ENCODE assay signal across 12 cellular contexts in the genomic region with DNA sequence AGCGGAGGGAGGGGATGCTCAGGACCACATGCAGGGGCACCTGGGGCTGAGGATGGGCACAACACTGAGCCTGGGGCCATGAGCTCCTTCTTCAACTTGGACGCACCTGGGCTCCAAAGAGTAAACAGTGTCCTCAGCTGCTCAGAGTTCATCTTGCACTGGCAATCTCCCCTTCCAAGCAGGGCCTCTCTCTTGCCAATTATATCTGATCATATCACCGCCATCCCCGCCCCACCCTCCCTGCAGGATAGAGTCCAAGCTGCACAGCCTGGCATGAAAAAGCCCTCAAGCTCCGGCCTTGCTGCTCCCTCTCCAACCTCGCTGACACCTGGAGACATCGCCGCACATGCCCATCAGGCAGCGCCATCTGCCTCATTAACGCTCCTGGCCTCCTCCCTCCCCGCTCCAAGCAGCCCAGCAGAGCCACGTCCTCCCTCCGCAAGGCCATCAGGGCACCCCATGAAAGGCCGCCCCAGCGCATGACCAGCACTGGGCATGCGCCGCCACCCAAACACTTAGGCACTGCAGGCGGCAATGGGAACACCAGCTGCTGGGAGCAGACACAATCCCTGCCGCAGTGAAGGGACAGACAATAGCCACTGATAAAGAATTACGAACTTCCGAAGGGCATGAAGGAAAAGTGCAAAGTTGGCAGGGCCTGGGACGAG.
DNase-seq lines count a peak whose midpoint lies in the region; ATAC-seq, FAIRE-seq and TF ChIP-seq lines count a peak whose summit lies in the region.
"Had no signal": no experiment of that assay in that cellular context is flagged by ENCODE, and none has a peak within 500 bp of the region (broad histone marks: within the 10 kb centered on the region; RNA-seq: fewer than 3 reads in every experiment).

No MANE protein-coding gene starts in this region.

- no peaks in the 10 kb centered on the region for H3K27me3 ChIP-seq in Peyer's patch
- no peaks in the 10 kb centered on the region for H3K27me3 ChIP-seq in keratinocyte (ENCODE audit: control insufficient read depth, extremely low read depth, insufficient read depth, low read length)
- H3K27me3 ChIP-seq in ovary = no peaks in the 10 kb centered on the region
- H3K27me3 ChIP-seq: right atrium auricular region had no signal

- H3K9me3 ChIP-seq in Peyer's patch (no peaks in the 10 kb centered on the region), keratinocyte (ENCODE audit: control insufficient read depth, low read depth, low read length) (no peaks in the 10 kb centered on the region), ovary (no peaks in the 10 kb centered on the region)
- H3K9me3 ChIP-seq: right atrium auricular region had no signal

- FAIRE-seq in keratinocyte (lab: Jason Lieb, UNC) = no peak
- FAIRE-seq: astrocyte had no signal

- H3K4me3 ChIP-seq in Peyer's patch (no peak overlapping the region), keratinocyte (ENCODE audit: control insufficient read depth in 2 of 3, extremely low read depth in 1 of 3, insufficient read depth in 2 of 3, low read depth in 1 of 3, low read length in 3 of 3) (no peak overlapping the region), ovary (no peak overlapping the region)
- H3K4me3 ChIP-seq: right atrium auricular region had no signal

- dilution Hi-C loops in keratinocyte (cut with MboI; ENCODE audit: extremely low pct_ligation_motif_present, low sequenced_read_pairs) = no loop called here

- peak overlapping the region; percentile 11 for H3K4me2 ChIP-seq in keratinocyte (ENCODE audit: control insufficient read depth, extremely low read depth, insufficient read depth, low read depth, low read length)

- no peak overlapping the region for H2AFZ ChIP-seq in keratinocyte (ENCODE audit: control insufficient read depth, low read length)

- no peak overlapping the region for H3K9ac ChIP-seq in keratinocyte (ENCODE audit: control insufficient read depth, extremely low read depth, insufficient read depth, low read length)

- ATAC-seq in GM18505 (IDR thresholded peaks at IDR 0.05; ENCODE audit: unreplicated experiment) = no peak

- WGBS in ovary, 3 donors = 95 to 97% (median 95%) methylated on average over 22 of the region's 22 CpGs

- peaks cover 10 to 72% (median 31%) of the 10 kb centered on the region in 4 donors for H3K4me1 ChIP-seq in Peyer's patch
- peaks cover 18% of the 10 kb centered on the region for H3K4me1 ChIP-seq in keratinocyte (ENCODE audit: control insufficient read depth, extremely low read depth, insufficient read depth, low read length)
- peaks cover 29% of the 10 kb centered on the region for H3K4me1 ChIP-seq in ovary (ENCODE audit: insufficient read depth)

- H3K27ac ChIP-seq in Peyer's patch = peak overlapping the region in 3 of 4 donors; percentile 73 to 93 (median 84)
- no peak overlapping the region for H3K27ac ChIP-seq in keratinocyte (ENCODE audit: control insufficient read depth, insufficient read depth, low read length)
- H3K27ac ChIP-seq in ovary = no peak overlapping the region

- H3K36me3 ChIP-seq in Peyer's patch (peaks cover 0 to 18% (median 0%) of the 10 kb centered on the region in 3 donors), keratinocyte (ENCODE audit: control insufficient read depth in 2 of 2, extremely low read depth in 1 of 2, insufficient read depth in 2 of 2, low read length in 2 of 2) (peaks cover 14 to 18% of the 10 kb centered on the region in 2 experiments), ovary (no peaks in the 10 kb centered on the region)

- peaks cover 11% of the 10 kb centered on the region for H3K79me2 ChIP-seq in keratinocyte (ENCODE audit: control insufficient read depth, insufficient read depth, low read length)

- intact Hi-C loops in ovary (cut with DNase I) (no loop called here), posterior vena cava (cut with DNase I) (loop anchor here in 1 of 2 donors (5.0 kb wide), 1 partner anchor 731 kb away; no protein-coding TSS in a partner anchor)

- no peak for TF ChIP-seq EP300 in ovary (IDR thresholded peaks at IDR 0.05)

- H3K9me1 ChIP-seq in keratinocyte (ENCODE audit: control insufficient read depth, extremely low read depth, insufficient read depth, low read length) = peaks cover 4% of the 10 kb centered on the region

- TF ChIP-seq POLR2A in Peyer's patch (IDR thresholded peaks at IDR 0.05) (no peak), ovary (IDR thresholded peaks at IDR 0.05) (no peak), GM18505 (IDR thresholded peaks at IDR 0.05; ENCODE audit: borderline replicate concordance, extremely low read depth, insufficient read depth, insufficient read length) (no peak)

- DNase-seq in NCI-H748 (lab: John Stamatoyannopoulos, UW; ENCODE audit: unreplicated experiment) (peak; percentile 54), NCI-H748 treated with DMSO at 0.1 percent for 48 hours (lab: John Stamatoyannopoulos, UW) (no peak), Peyer's patch (peak in 2 of 3 donors; percentile 72 to 82), keratinocyte (ENCODE audit: low read depth, low spot score) (no peak), superior temporal gyrus (ENCODE audit: extremely low spot score) (peak; percentile 86), ovary (no peak), posterior vena cava (ENCODE audit: low spot score) (no peak)
- DNase-seq: activated CD4-positive, alpha-beta T cell treated with anti-CD3 and anti-CD28 coated beads, Interleukin-2, amount 50 U/mL, for 4 hours; NCI-H1436 had no signal

- TF ChIP-seq CTCF in Peyer's patch (IDR thresholded peaks at IDR 0.05) = peak in 3 of 6 experiments; percentile 42 to 47 (median 43)
- peak in 1 of 3 experiments; percentile 25 for TF ChIP-seq CTCF in keratinocyte (optimal IDR thresholded peaks at IDR 0.05 in 1 of 3, IDR thresholded peaks at IDR 0.05 in 1 of 3, conservative IDR thresholded peaks at IDR 0.05 in 1 of 3; ENCODE audit: extremely low read depth in 1 of 3, insufficient read depth in 2 of 3, low read length in 3 of 3)
- no peak for TF ChIP-seq CTCF in ovary (IDR thresholded peaks at IDR 0.05)

- H4K20me1 ChIP-seq in keratinocyte (ENCODE audit: control insufficient read depth, extremely low read depth, insufficient read depth, low read length) = no peaks in the 10 kb centered on the region

Comparison
In these comparisons a context has a peak if more than half of its experiments do, and no peak if none do; other contexts are left out.
1. DNase-seq: peak in NCI-H748 (single experiment), Peyer's patch (2 of 3) and superior temporal gyrus (single experiment); none in NCI-H748 treated with DMSO at 0.1 percent for 48 hours (single experiment), keratinocyte (single experiment), ovary (0 of 5) and posterior vena cava (single experiment).
2. H3K27ac ChIP-seq: peak in Peyer's patch (3 of 4); none in keratinocyte (single experiment) and ovary (0 of 2).